In genomic region chr20:33423141-33423834, GRCh38 we compare ENCODE assay signal across 10 cellular contexts. TPM values are rescaled to one million over a fixed set of nuclear protein-coding genes. Genes with fewer than 3 reads are reported as not detected.
A peak's percentile ranks its signal among the peaks of the same experiment; 100 is the strongest.
DNase-seq lines count a peak whose midpoint lies in the region; ATAC-seq and TF ChIP-seq lines count a peak whose summit lies in the region.
"Had no signal": no experiment of that assay in that cellular context is flagged by ENCODE, and none has a peak within 500 bp of the region (broad histone marks: within the 10 kb centered on the region; RNA-seq: fewer than 3 reads in every experiment).

No MANE protein-coding gene starts in this region.

- in situ Hi-C loops in transverse colon (cut with MboI; ENCODE audit: low pct_ligation_motif_present in 1 of 4, low pct_unique_long_range_greater_than_20kb in 1 of 4, low sequenced_read_pairs in 3 of 4) = no loop called here

- H3K9me3 ChIP-seq in left lung (no peaks in the 10 kb centered on the region), transverse colon (no peaks in the 10 kb centered on the region)
- H3K9me3 ChIP-seq: pancreas had no signal

- no peak for TF ChIP-seq POLR2A in transverse colon (IDR thresholded peaks at IDR 0.05)

- H3K27ac ChIP-seq in left lung (peak overlapping the region in 1 of 2 donors; percentile 1), transverse colon (peak overlapping the region; percentile 55 to 80 (median 70))
- H3K27ac ChIP-seq: pancreas had no signal

- ATAC-seq in left lung = peak; percentile 74
- ATAC-seq in HG03432 (IDR thresholded peaks at IDR 0.05; ENCODE audit: unreplicated experiment) = no peak
- no peak for ATAC-seq in GM21825 (IDR thresholded peaks at IDR 0.05; ENCODE audit: unreplicated experiment)

- no peak for TF ChIP-seq EP300 in transverse colon (IDR thresholded peaks at IDR 0.05; ENCODE audit: low read depth)

- DNase-seq in HT1080 (ENCODE audit: low read depth) = peak; percentile 79
- DNase-seq in cardiac fibroblast (ENCODE audit: low read depth in 2 of 2) = peak; percentile 66 to 94
- DNase-seq in left lung = no peak
- peak; percentile 37 for DNase-seq in transverse colon
- no peak for DNase-seq in NOMO-1 treated with dmso at 0.1 percent for 144 hours (lab: John Stamatoyannopoulos, UW; ENCODE audit: unreplicated experiment)
- no peak for DNase-seq in COLO668 (lab: John Stamatoyannopoulos, UW; ENCODE audit: unreplicated experiment)
- DNase-seq: activated CD4-positive, alpha-beta T cell treated with anti-CD3 and anti-CD28 coated beads, Interleukin-2, amount 50 U/mL, for 1 hour; pancreas had no signal

- no peak overlapping the region for H3K4me3 ChIP-seq in cardiac fibroblast (replicated peaks in 1 of 2; ENCODE audit: low read depth in 2 of 2, low read length in 2 of 2)
- no peak overlapping the region for H3K4me3 ChIP-seq in left lung
- no peak overlapping the region for H3K4me3 ChIP-seq in transverse colon
- H3K4me3 ChIP-seq: pancreas had no signal

- no peaks in the 10 kb centered on the region for H3K27me3 ChIP-seq in left lung
- no peaks in the 10 kb centered on the region for H3K27me3 ChIP-seq in transverse colon
- H3K27me3 ChIP-seq: pancreas had no signal

- no peak for TF ChIP-seq CTCF in cardiac fibroblast (IDR thresholded peaks at IDR 0.05; ENCODE audit: low read depth, low read length)
- no peak for TF ChIP-seq CTCF in left lung (IDR thresholded peaks at IDR 0.05)
- no peak for TF ChIP-seq CTCF in transverse colon (IDR thresholded peaks at IDR 0.05)

- no peaks in the 10 kb centered on the region for H3K36me3 ChIP-seq in left lung
- no peaks in the 10 kb centered on the region for H3K36me3 ChIP-seq in transverse colon
- H3K36me3 ChIP-seq: pancreas had no signal

- H3K4me1 ChIP-seq in left lung (no peaks in the 10 kb centered on the region), transverse colon (peaks cover 0 to 8% (median 5%) of the 10 kb centered on the region in 4 donors)
- H3K4me1 ChIP-seq: pancreas had no signal

- intact Hi-C loops in left lung (cut with DNase I) (no loop called here), transverse colon (cut with DNase I; ENCODE audit: low total_unique reads) (no loop called here)

- WGBS in transverse colon (ENCODE audit: low coverage in 1 of 2), 2 donors = 38 to 50% methylated on average over 1 to 7 of the region's 7 CpGs

RNA-seq across cellular contexts. Expression of gene SNTA1, which starts 20.3 kb away (rescaled TPM):
- 12.3 and 14.6 TPM in 2 replicates for total RNA-seq in HT1080 (2014; rRNA removed; shearing (Covaris generic))
- 9.6 and 10.7 TPM in 2 replicates for polyA plus RNA-seq in HT1080 (2015; cell fraction: cytosol; rRNA removed)
- 4.1 and 4.2 TPM in 2 replicates for polyA plus RNA-seq in HT1080 (2015; cell fraction: nucleus; rRNA removed)
- total RNA-seq in left lung (1 to 10 TPM; 6.1 to 7.8 TPM), transverse colon (10 to 100 TPM; 10.3 to 21.7 (median 14.5) TPM)

RNA-seq across cellular contexts. Expression of gene CDK5RAP1, which starts 22.0 kb away (rescaled TPM):
- 33.5 and 42.7 TPM in 2 replicates for total RNA-seq in HT1080 (2014; rRNA removed; shearing (Covaris generic))
- 28.5 and 30.7 TPM in 2 replicates for polyA plus RNA-seq in HT1080 (2015; cell fraction: cytosol; rRNA removed)
- polyA plus RNA-seq in HT1080 (2015; cell fraction: nucleus; rRNA removed) = 71.8 and 75.0 TPM in 2 replicates
- total RNA-seq in left lung (10 to 100 TPM; 20.9 to 21.0 TPM), transverse colon (10 to 100 TPM in 3 of 4 donors, 1 to 10 TPM in 1; 8.6 to 21.3 (median 20.3) TPM)

Comparison
In these comparisons a context has a peak if more than half of its experiments do, and no peak if none do; other contexts are left out.
1. DNase-seq: peak in HT1080 (single experiment), cardiac fibroblast (2 of 2) and transverse colon (single experiment); none in left lung (0 of 2), NOMO-1 treated with dmso at 0.1 percent for 144 hours (single experiment) and COLO668 (single experiment).